In genomic region chr16:2516391-2517240, GRCh38 we compare ENCODE assay signal across 7 cellular contexts. TPM values are rescaled to one million over a fixed set of nuclear protein-coding genes. Genes with fewer than 3 reads are reported as not detected.
A peak's percentile ranks its signal among the peaks of the same experiment; 100 is the strongest.
DNase-seq lines count a peak whose midpoint lies in the region; ATAC-seq and TF ChIP-seq lines count a peak whose summit lies in the region.

No MANE protein-coding gene starts in this region.

- H3K27ac Mint-ChIP-seq in IgD-negative memory B cell, result peak overlapping the region; percentile 57 to 99 (median 95)
- peak overlapping the region; percentile 90 for H3K27ac Mint-ChIP-seq in activated CD4-positive, alpha-beta memory T cell treated with anti-CD3 and anti-CD28 coated beads for 36 hours
- H3K27ac Mint-ChIP-seq in stimulated activated naive B cell treated with anti-CD40 and anti-IgM and Interleukin-4, amounts not matched to agents 10 μg/mL and 1 μg/mL and 100 μg/mL, for 72 hours, result peak overlapping the region; percentile 98

- CTCF ChIA-PET in activated CD4-positive, alpha-beta memory T cell treated with anti-CD3 and anti-CD28 coated beads for 36 hours (lab: Charles Lee), result no interaction called here

- DNase-seq in activated CD4-positive, alpha-beta memory T cell treated with anti-CD3 and anti-CD28 coated beads for 36 hours, result no peak
- no peak for DNase-seq in left ventricle myocardium inferior
- no peak for DNase-seq in stimulated activated naive B cell treated with anti-CD40 and anti-IgM and Interleukin-4, amounts not matched to agents 10 μg/mL and 1 μg/mL and 100 μg/mL, for 72 hours
- no peak for DNase-seq in putamen (ENCODE audit: low spot score)
- DNase-seq in NCI-H2107 treated with DMSO at 0.1 percent for 48 hours (lab: John Stamatoyannopoulos, UW; ENCODE audit: unreplicated experiment), result no peak

- H3K4me1 ChIP-seq in left ventricle myocardium inferior, result peaks cover 84% of the 10 kb centered on the region

- H3K27ac ChIP-seq in left ventricle myocardium inferior (replicated peaks), result peak overlapping the region; percentile 92

- ATAC-seq in stimulated activated naive B cell treated with anti-CD40 and anti-IgM and Interleukin-4, amounts not matched to agents 10 μg/mL and 1 μg/mL and 100 μg/mL, for 72 hours (replicated peaks), result no peak
- ATAC-seq in GM18867 (IDR thresholded peaks at IDR 0.05; ENCODE audit: unreplicated experiment), result no peak

- peaks cover 5% of the 10 kb centered on the region for H3K36me3 ChIP-seq in left ventricle myocardium inferior

- H3K4me3 Mint-ChIP-seq in IgD-negative memory B cell, result peak overlapping the region; percentile 91 to 94 (median 92)
- peak overlapping the region; percentile 11 for H3K4me3 Mint-ChIP-seq in activated CD4-positive, alpha-beta memory T cell treated with anti-CD3 and anti-CD28 coated beads for 36 hours
- peak overlapping the region; percentile 96 to 99 for H3K4me3 Mint-ChIP-seq in stimulated activated naive B cell treated with anti-CD40 and anti-IgM and Interleukin-4, amounts not matched to agents 10 μg/mL and 1 μg/mL and 100 μg/mL, for 72 hours

- H3K36me3 Mint-ChIP-seq in IgD-negative memory B cell, result peaks cover 5% of the 10 kb centered on the region
- peaks cover 10% of the 10 kb centered on the region for H3K36me3 Mint-ChIP-seq in activated CD4-positive, alpha-beta memory T cell treated with anti-CD3 and anti-CD28 coated beads for 36 hours
- peaks cover 28 to 45% of the 10 kb centered on the region in 2 donors for H3K36me3 Mint-ChIP-seq in stimulated activated naive B cell treated with anti-CD40 and anti-IgM and Interleukin-4, amounts not matched to agents 10 μg/mL and 1 μg/mL and 100 μg/mL, for 72 hours

- H3K9me3 Mint-ChIP-seq in IgD-negative memory B cell, result no peaks in the 10 kb centered on the region
- no peaks in the 10 kb centered on the region for H3K9me3 Mint-ChIP-seq in activated CD4-positive, alpha-beta memory T cell treated with anti-CD3 and anti-CD28 coated beads for 36 hours
- H3K9me3 Mint-ChIP-seq in stimulated activated naive B cell treated with anti-CD40 and anti-IgM and Interleukin-4, amounts not matched to agents 10 μg/mL and 1 μg/mL and 100 μg/mL, for 72 hours, result peaks cover 0 to 3% of the 10 kb centered on the region in 2 donors

- no peak for TF ChIP-seq CTCF in left ventricle myocardium inferior (IDR thresholded peaks at IDR 0.05; ENCODE audit: borderline replicate concordance)

- POLR2A ChIA-PET in activated CD4-positive, alpha-beta memory T cell treated with anti-CD3 and anti-CD28 coated beads for 36 hours (lab: Charles Lee), result no interaction called here

- peak overlapping the region; percentile 97 for H3K4me3 ChIP-seq in left ventricle myocardium inferior

- no peaks in the 10 kb centered on the region for H3K9me3 ChIP-seq in left ventricle myocardium inferior (replicated peaks)

- H3K4me1 Mint-ChIP-seq in IgD-negative memory B cell, result peaks cover 48 to 63% (median 50%) of the 10 kb centered on the region in 3 donors
- H3K4me1 Mint-ChIP-seq in activated CD4-positive, alpha-beta memory T cell treated with anti-CD3 and anti-CD28 coated beads for 36 hours (ENCODE audit: low read depth), result peaks cover 59% of the 10 kb centered on the region
- H3K4me1 Mint-ChIP-seq in stimulated activated naive B cell treated with anti-CD40 and anti-IgM and Interleukin-4, amounts not matched to agents 10 μg/mL and 1 μg/mL and 100 μg/mL, for 72 hours, result peaks cover 57 to 86% of the 10 kb centered on the region in 2 donors

- peaks cover 2% of the 10 kb centered on the region for H3K27me3 Mint-ChIP-seq in IgD-negative memory B cell
- no peaks in the 10 kb centered on the region for H3K27me3 Mint-ChIP-seq in activated CD4-positive, alpha-beta memory T cell treated with anti-CD3 and anti-CD28 coated beads for 36 hours
- no peaks in the 10 kb centered on the region for H3K27me3 Mint-ChIP-seq in stimulated activated naive B cell treated with anti-CD40 and anti-IgM and Interleukin-4, amounts not matched to agents 10 μg/mL and 1 μg/mL and 100 μg/mL, for 72 hours

- H3K27me3 ChIP-seq in left ventricle myocardium inferior (ENCODE audit: low read depth), result no peaks in the 10 kb centered on the region

- intact Hi-C loops in activated CD4-positive, alpha-beta memory T cell treated with anti-CD3 and anti-CD28 coated beads for 36 hours (cut with micrococcal nuclease), result loop anchor here (5.0 kb wide), 1 partner anchor 156 kb away; no protein-coding TSS in a partner anchor
- intact Hi-C loops in left ventricle myocardium inferior (cut with micrococcal nuclease), result no loop called here

RNA-seq across cellular contexts. Expression of gene ATP6V0C, which starts 2.9 kb away (rescaled TPM):
- 105 TPM for polyA plus RNA-seq in IgD-negative memory B cell
- 100 to 1,000 TPM; 111 to 115 TPM for total RNA-seq in activated CD4-positive, alpha-beta memory T cell treated with anti-CD3 and anti-CD28 coated beads for 36 hours
- 128 TPM for total RNA-seq in left ventricle myocardium inferior

RNA-seq across cellular contexts. Expression of gene AMDHD2, which starts 3.6 kb away (rescaled TPM):
- polyA plus RNA-seq in IgD-negative memory B cell, result 22.2 TPM
- 10 to 100 TPM; 28.3 to 30.5 TPM for total RNA-seq in activated CD4-positive, alpha-beta memory T cell treated with anti-CD3 and anti-CD28 coated beads for 36 hours
- 9.3 TPM for total RNA-seq in left ventricle myocardium inferior

RNA-seq across cellular contexts. Expression of gene CEMP1, which starts 14.6 kb away (rescaled TPM):
- 6.2 TPM for polyA plus RNA-seq in IgD-negative memory B cell
- total RNA-seq in activated CD4-positive, alpha-beta memory T cell treated with anti-CD3 and anti-CD28 coated beads for 36 hours, result not detected
- total RNA-seq in left ventricle myocardium inferior, result not detected

RNA-seq across cellular contexts. Expression of gene PDPK1, which starts 21.2 kb away (rescaled TPM):
- polyA plus RNA-seq in IgD-negative memory B cell, result 45.1 TPM
- 10 to 100 TPM; 42.5 to 42.9 TPM for total RNA-seq in activated CD4-positive, alpha-beta memory T cell treated with anti-CD3 and anti-CD28 coated beads for 36 hours
- total RNA-seq in left ventricle myocardium inferior, result 46.4 TPM

RNA-seq across cellular contexts. Expression of gene TBC1D24, which starts 41.7 kb away (rescaled TPM):
- 3.3 TPM for polyA plus RNA-seq in IgD-negative memory B cell
- total RNA-seq in activated CD4-positive, alpha-beta memory T cell treated with anti-CD3 and anti-CD28 coated beads for 36 hours, result 10 to 100 TPM; 12.2 to 12.4 TPM
- 11.1 TPM for total RNA-seq in left ventricle myocardium inferior

Comparison
In these comparisons a context has a peak if more than half of its experiments do, and no peak if none do; other contexts are left out.
1. H3K4me3 Mint-ChIP-seq: peak in every context shown above with its lines; median percentile 98 in stimulated activated naive B cell treated with anti-CD40 and anti-IgM and Interleukin-4, amounts not matched to agents 10 μg/mL and 1 μg/mL and 100 μg/mL, for 72 hours; 92 in IgD-negative memory B cell; 11 in activated CD4-positive, alpha-beta memory T cell treated with anti-CD3 and anti-CD28 coated beads for 36 hours.